Comparison of ENCODE assay signal across 13 cellular contexts in the genomic region with DNA sequence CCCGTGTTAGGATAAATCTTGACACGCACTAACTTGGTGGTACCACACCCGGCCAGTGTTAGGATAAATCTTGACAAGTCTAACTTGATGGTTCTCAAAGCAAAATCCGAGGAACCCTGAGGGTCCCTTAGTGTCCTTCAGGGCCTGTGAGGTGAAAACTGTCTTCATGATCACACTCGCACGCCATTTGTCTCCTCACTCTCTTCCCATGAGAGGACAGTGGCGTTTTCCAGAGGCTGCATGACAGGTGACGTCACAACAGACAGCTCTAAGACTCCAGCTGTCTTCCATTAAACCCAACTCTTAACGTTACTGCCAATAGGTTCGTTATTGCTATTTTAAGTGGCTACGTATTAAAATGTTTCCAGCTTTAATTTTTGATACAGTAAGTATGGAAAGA. TPM values are rescaled to one million over a fixed set of nuclear protein-coding genes. Genes with fewer than 3 reads are reported as not detected.
DNase-seq lines count a peak whose midpoint lies in the region; ATAC-seq, FAIRE-seq and TF ChIP-seq lines count a peak whose summit lies in the region.
"Had no signal": no experiment of that assay in that cellular context is flagged by ENCODE, and none has a peak within 500 bp of the region (broad histone marks: within the 10 kb centered on the region; RNA-seq: fewer than 3 reads in every experiment).

No MANE protein-coding gene starts in this region.

- H3K27me3 Mint-ChIP-seq in astrocyte (ENCODE audit: low read depth, unreplicated experiment): peaks cover 9% of the 10 kb centered on the region
- peaks cover 11% of the 10 kb centered on the region for H3K27me3 Mint-ChIP-seq in nephron (ENCODE audit: low read depth)
- peaks cover 6% of the 10 kb centered on the region for H3K27me3 Mint-ChIP-seq in type B pancreatic cell

- no peaks in the 10 kb centered on the region for H3K36me3 ChIP-seq in astrocyte (ENCODE audit: insufficient read depth, low read length)
- no peaks in the 10 kb centered on the region for H3K36me3 ChIP-seq in heart right ventricle
- H3K36me3 ChIP-seq: tibial artery had no signal

- H3K9ac ChIP-seq in astrocyte (ENCODE audit: low read length): no peak overlapping the region

- H3K4me3 ChIP-seq in astrocyte (ENCODE audit: insufficient read depth, low read depth, low read length) (no peak overlapping the region), heart right ventricle (no peak overlapping the region)
- H3K4me3 ChIP-seq: tibial artery had no signal

- H3K9me3 Mint-ChIP-seq in astrocyte (ENCODE audit: unreplicated experiment) (no peaks in the 10 kb centered on the region), nephron (no peaks in the 10 kb centered on the region), type B pancreatic cell (no peaks in the 10 kb centered on the region)
- H3K9me3 Mint-ChIP-seq: CD14-positive monocyte had no signal

- FAIRE-seq in astrocyte (lab: Jason Lieb, UNC): no peak
- FAIRE-seq: keratinocyte had no signal

- TF ChIP-seq CTCF in astrocyte (IDR thresholded peaks at IDR 0.05; ENCODE audit: insufficient read depth, low read depth, low read length) (no peak), heart right ventricle (IDR thresholded peaks at IDR 0.05) (no peak), nephron (IDR thresholded peaks at IDR 0.05; ENCODE audit: unreplicated experiment in 3 of 3) (no peak), type B pancreatic cell (conservative IDR thresholded peaks at IDR 0.05) (no peak)

- H3K4me1 ChIP-seq in astrocyte (ENCODE audit: insufficient read depth, low read length) (no peaks in the 10 kb centered on the region), heart right ventricle (peaks cover 0 to 25% (median 12%) of the 10 kb centered on the region in 9 donors)

- no peak overlapping the region for H2AFZ ChIP-seq in astrocyte (ENCODE audit: low read depth, low read length)

- H3K4me2 ChIP-seq in astrocyte (ENCODE audit: low read length): no peak overlapping the region

- H3K27ac Mint-ChIP-seq in astrocyte (ENCODE audit: unreplicated experiment) (peak overlapping the region; percentile 26), nephron (peak overlapping the region; percentile 82 to 92 (median 86)), type B pancreatic cell (peak overlapping the region; percentile 10)
- H3K27ac Mint-ChIP-seq: CD14-positive monocyte had no signal

- DNase-seq in astrocyte (ENCODE audit: low read depth) (no peak), heart right ventricle (peak in 1 of 2 donors; percentile 37), type B pancreatic cell (ENCODE audit: extremely low spot score, unreplicated experiment) (no peak), medulla oblongata (ENCODE audit: extremely low spot score) (no peak)
- no peak for DNase-seq in activated CD4-positive, alpha-beta T cell treated with anti-CD3 and anti-CD28 coated beads for 48 hours
- DNase-seq: activated CD4-positive, alpha-beta T cell treated with anti-CD3 and anti-CD28 coated beads, Interleukin-2, amount 50 U/mL, for 4 hours; SIG-M5; stimulated activated CD4-positive, alpha-beta T cell treated with anti-CD3 and anti-CD28 coated beads, Interleukin-12 subunit alpha, Interleukin-12 subunit beta, amount 100 ng/mL, for 4 hours had no signal

- 54 to 59% methylated on average over 11 of the region's 11 CpGs for WGBS in heart right ventricle, 2 donors

- H3K27ac ChIP-seq in astrocyte (ENCODE audit: low read depth, low read length) (no peak overlapping the region), heart right ventricle (peak overlapping the region in 9 of 10 donors; percentile 24 to 87 (median 72))
- H3K27ac ChIP-seq: tibial artery had no signal

- H4K20me1 ChIP-seq in astrocyte (ENCODE audit: insufficient read depth, low read length): no peaks in the 10 kb centered on the region

- intact Hi-C loops in heart right ventricle (cut with DNase I): no loop called here

- H3K79me2 ChIP-seq in astrocyte (ENCODE audit: insufficient read depth, low read length): no peaks in the 10 kb centered on the region

- peaks cover 9% of the 10 kb centered on the region for H3K27me3 ChIP-seq in astrocyte (ENCODE audit: insufficient read depth, low read length)
- H3K27me3 ChIP-seq in heart right ventricle: peaks cover 0 to 36% (median 23%) of the 10 kb centered on the region in 7 donors

- no peaks in the 10 kb centered on the region for H3K9me3 ChIP-seq in astrocyte (ENCODE audit: insufficient read depth, low read depth, low read length)
- H3K9me3 ChIP-seq in heart right ventricle: no peaks in the 10 kb centered on the region
- H3K9me3 ChIP-seq: tibial artery had no signal

- H3K36me3 Mint-ChIP-seq in astrocyte (ENCODE audit: low read depth, unreplicated experiment) (no peaks in the 10 kb centered on the region), nephron (ENCODE audit: low read depth) (no peaks in the 10 kb centered on the region), type B pancreatic cell (no peaks in the 10 kb centered on the region)
- H3K36me3 Mint-ChIP-seq: CD14-positive monocyte had no signal

- ATAC-seq in heart right ventricle (peak in 7 of 8 donors; percentile 47 to 81 (median 64)), GM18870 (IDR thresholded peaks at IDR 0.05; ENCODE audit: unreplicated experiment) (no peak)

- H3K4me3 Mint-ChIP-seq in astrocyte (ENCODE audit: unreplicated experiment) (peak overlapping the region; percentile 50), nephron (peak overlapping the region in 2 of 3 experiments; percentile 17 to 31), type B pancreatic cell (no peak overlapping the region)
- H3K4me3 Mint-ChIP-seq: CD14-positive monocyte had no signal

- peaks cover 13% of the 10 kb centered on the region for H3K4me1 Mint-ChIP-seq in astrocyte (ENCODE audit: low read depth, unreplicated experiment)
- H3K4me1 Mint-ChIP-seq in nephron: peaks cover 31% of the 10 kb centered on the region
- H3K4me1 Mint-ChIP-seq in type B pancreatic cell (ENCODE audit: unreplicated experiment): peaks cover 20% of the 10 kb centered on the region

RNA-seq across cellular contexts. Expression of gene CFAP74, which starts 13.8 kb away (rescaled TPM):
- total RNA-seq in astrocyte: not detected in 2 replicates
- not detected for total RNA-seq in heart right ventricle
- under 1 TPM in 1 of 2 donors, not detected in 1; 0.03 TPM for polyA plus RNA-seq in heart right ventricle
- total RNA-seq in type B pancreatic cell (ENCODE audit: low replicate concordance): 0.76 and 1.5 TPM in 2 replicates
- polyA plus RNA-seq: CD14-positive monocyte, keratinocyte had no signal

RNA-seq across cellular contexts. Expression of gene GABRD, which starts 29.4 kb away (rescaled TPM):
- not detected in 2 replicates for total RNA-seq in astrocyte
- 1 to 10 TPM in 1 of 10 donors, under 1 TPM in 7, not detected in 2; 0.30 to 1.1 (median 0.44) TPM for total RNA-seq in heart right ventricle
- polyA plus RNA-seq in heart right ventricle: 1 to 10 TPM in 1 of 2 donors, under 1 TPM in 1; 0.87 to 1.0 TPM
- total RNA-seq in type B pancreatic cell (ENCODE audit: low replicate concordance): 0.43 and 2.0 TPM in 2 replicates
- polyA plus RNA-seq: CD14-positive monocyte, keratinocyte had no signal

Comparison
In these comparisons a context has a peak if more than half of its experiments do, and no peak if none do; other contexts are left out.
1. H3K27ac Mint-ChIP-seq: peak in every context shown above with its lines; median percentile 86 in nephron; 26 in astrocyte; 10 in type B pancreatic cell.